3 cellular contexts compared by ENCODE assay signal in the genomic region with DNA sequence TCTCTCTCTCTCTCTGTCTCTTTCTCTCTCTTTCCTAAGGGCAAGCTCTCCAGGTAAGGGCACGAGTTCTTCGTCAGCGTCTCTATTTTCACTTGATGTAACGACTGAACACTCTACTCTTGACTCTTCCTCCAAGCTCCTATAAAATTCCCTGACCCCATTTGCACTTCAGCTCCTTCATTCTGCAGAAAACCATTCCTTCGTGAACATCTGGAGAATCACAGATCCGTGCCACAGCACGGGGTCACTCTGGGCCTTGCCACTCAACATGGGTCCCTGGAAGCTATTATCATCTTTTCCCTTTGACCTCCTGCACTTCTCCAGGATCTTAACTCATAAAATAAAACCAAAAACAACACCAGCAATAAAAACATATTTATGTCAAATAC.
TF ChIP-seq lines count a peak whose summit lies in the region.

No MANE protein-coding gene starts in this region.

TF ChIP-seq in IMR-90, 13 proteins besides CTCF, POLR2A, EP300 and RAD21:
- no peak for TF ChIP-seq BHLHE40 (IDR thresholded peaks at IDR 0.05; ENCODE audit: low read depth, low read length)
- no peak for TF ChIP-seq SMC3 (IDR thresholded peaks at IDR 0.05; ENCODE audit: low read depth, low read length)
TF ChIP-seq in IMR-90: peak in this region for 0.

TF ChIP-seq in GM12878, 131 proteins besides CTCF, POLR2A, EP300 and RAD21:
- no peak for TF ChIP-seq CBFB (IDR thresholded peaks at IDR 0.05; ENCODE audit: low read depth)
- TF ChIP-seq ZNF384 (IDR thresholded peaks at IDR 0.05; ENCODE audit: borderline replicate concordance, low read depth, low read length), result no peak
- TF ChIP-seq BMI1 (IDR thresholded peaks at IDR 0.05; ENCODE audit: borderline replicate concordance), result no peak; the same call in 1 of the 2 replicates
- no peak for TF ChIP-seq SIX5 (IDR thresholded peaks at IDR 0.05; ENCODE audit: low read depth, low read length, severe bottlenecking)

TF ChIP-seq in WTC11, 78 proteins besides CTCF, POLR2A, EP300 and RAD21:
- no peak for TF ChIP-seq ZNF219 (CRISPR knock-in tag; IDR thresholded peaks at IDR 0.05; ENCODE audit: borderline replicate concordance)
- no peak for TF ChIP-seq HMGA2 (CRISPR knock-in tag; IDR thresholded peaks at IDR 0.05)
- TF ChIP-seq, protein P1, sequence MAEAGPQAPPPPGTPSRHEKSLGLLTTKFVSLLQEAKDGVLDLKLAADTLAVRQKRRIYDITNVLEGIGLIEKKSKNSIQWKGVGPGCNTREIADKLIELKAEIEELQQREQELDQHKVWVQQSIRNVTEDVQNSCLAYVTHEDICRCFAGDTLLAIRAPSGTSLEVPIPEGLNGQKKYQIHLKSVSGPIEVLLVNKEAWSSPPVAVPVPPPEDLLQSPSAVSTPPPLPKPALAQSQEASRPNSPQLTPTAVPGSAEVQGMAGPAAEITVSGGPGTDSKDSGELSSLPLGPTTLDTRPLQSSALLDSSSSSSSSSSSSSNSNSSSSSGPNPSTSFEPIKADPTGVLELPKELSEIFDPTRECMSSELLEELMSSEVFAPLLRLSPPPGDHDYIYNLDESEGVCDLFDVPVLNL (CRISPR knock-in tag; IDR thresholded peaks at IDR 0.05; ENCODE audit: borderline replicate concordance, low read depth), result no peak
- TF ChIP-seq, protein P2, sequence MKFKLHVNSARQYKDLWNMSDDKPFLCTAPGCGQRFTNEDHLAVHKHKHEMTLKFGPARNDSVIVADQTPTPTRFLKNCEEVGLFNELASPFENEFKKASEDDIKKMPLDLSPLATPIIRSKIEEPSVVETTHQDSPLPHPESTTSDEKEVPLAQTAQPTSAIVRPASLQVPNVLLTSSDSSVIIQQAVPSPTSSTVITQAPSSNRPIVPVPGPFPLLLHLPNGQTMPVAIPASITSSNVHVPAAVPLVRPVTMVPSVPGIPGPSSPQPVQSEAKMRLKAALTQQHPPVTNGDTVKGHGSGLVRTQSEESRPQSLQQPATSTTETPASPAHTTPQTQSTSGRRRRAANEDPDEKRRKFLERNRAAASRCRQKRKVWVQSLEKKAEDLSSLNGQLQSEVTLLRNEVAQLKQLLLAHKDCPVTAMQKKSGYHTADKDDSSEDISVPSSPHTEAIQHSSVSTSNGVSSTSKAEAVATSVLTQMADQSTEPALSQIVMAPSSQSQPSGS (CRISPR knock-in tag; IDR thresholded peaks at IDR 0.05; ENCODE audit: borderline replicate concordance, low read depth), result no peak
- TF ChIP-seq ZNF396 (CRISPR knock-in tag; IDR thresholded peaks at IDR 0.05; ENCODE audit: borderline replicate concordance), result no peak
- TF ChIP-seq, protein P3, sequence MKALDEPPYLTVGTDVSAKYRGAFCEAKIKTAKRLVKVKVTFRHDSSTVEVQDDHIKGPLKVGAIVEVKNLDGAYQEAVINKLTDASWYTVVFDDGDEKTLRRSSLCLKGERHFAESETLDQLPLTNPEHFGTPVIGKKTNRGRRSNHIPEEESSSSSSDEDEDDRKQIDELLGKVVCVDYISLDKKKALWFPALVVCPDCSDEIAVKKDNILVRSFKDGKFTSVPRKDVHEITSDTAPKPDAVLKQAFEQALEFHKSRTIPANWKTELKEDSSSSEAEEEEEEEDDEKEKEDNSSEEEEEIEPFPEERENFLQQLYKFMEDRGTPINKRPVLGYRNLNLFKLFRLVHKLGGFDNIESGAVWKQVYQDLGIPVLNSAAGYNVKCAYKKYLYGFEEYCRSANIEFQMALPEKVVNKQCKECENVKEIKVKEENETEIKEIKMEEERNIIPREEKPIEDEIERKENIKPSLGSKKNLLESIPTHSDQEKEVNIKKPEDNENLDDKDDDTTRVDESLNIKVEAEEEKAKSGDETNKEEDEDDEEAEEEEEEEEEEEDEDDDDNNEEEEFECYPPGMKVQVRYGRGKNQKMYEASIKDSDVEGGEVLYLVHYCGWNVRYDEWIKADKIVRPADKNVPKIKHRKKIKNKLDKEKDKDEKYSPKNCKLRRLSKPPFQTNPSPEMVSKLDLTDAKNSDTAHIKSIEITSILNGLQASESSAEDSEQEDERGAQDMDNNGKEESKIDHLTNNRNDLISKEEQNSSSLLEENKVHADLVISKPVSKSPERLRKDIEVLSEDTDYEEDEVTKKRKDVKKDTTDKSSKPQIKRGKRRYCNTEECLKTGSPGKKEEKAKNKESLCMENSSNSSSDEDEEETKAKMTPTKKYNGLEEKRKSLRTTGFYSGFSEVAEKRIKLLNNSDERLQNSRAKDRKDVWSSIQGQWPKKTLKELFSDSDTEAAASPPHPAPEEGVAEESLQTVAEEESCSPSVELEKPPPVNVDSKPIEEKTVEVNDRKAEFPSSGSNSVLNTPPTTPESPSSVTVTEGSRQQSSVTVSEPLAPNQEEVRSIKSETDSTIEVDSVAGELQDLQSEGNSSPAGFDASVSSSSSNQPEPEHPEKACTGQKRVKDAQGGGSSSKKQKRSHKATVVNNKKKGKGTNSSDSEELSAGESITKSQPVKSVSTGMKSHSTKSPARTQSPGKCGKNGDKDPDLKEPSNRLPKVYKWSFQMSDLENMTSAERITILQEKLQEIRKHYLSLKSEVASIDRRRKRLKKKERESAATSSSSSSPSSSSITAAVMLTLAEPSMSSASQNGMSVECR (CRISPR knock-in tag; IDR thresholded peaks at IDR 0.05; ENCODE audit: borderline replicate concordance), result no peak
- TF ChIP-seq, protein P4, sequence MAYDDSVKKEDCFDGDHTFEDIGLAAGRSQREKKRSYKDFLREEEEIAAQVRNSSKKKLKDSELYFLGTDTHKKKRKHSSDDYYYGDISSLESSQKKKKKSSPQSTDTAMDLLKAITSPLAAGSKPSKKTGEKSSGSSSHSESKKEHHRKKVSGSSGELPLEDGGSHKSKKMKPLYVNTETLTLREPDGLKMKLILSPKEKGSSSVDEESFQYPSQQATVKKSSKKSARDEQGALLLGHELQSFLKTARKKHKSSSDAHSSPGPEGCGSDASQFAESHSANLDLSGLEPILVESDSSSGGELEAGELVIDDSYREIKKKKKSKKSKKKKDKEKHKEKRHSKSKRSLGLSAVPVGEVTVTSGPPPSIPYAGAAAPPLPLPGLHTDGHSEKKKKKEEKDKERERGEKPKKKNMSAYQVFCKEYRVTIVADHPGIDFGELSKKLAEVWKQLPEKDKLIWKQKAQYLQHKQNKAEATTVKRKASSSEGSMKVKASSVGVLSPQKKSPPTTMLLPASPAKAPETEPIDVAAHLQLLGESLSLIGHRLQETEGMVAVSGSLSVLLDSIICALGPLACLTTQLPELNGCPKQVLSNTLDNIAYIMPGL (CRISPR knock-in tag; IDR thresholded peaks at IDR 0.05), result no peak
- TF ChIP-seq NFATC4 (CRISPR knock-in tag; IDR thresholded peaks at IDR 0.05), result no peak
